24 cellular contexts compared by ENCODE assay signal in genomic region chr11:44742470-44742869, GRCh38.
"Had no signal": no experiment of that assay in that cellular context is flagged by ENCODE, and none has a peak within 500 bp of the region (broad histone marks: within the 10 kb centered on the region; RNA-seq: fewer than 3 reads in every experiment).

No MANE protein-coding gene starts in this region.

- H3K4me1 Mint-ChIP-seq: activated B cell treated with CpG ODN at 0.5 μM for 24 hours had no signal

- ATAC-seq: activated CD4-positive, alpha-beta T cell treated with anti-CD3 and anti-CD28 coated beads for 36 hours; activated T-helper 17 cell treated with anti-CD3 and anti-CD28 coated beads, Interleukin-2, amount 50 U/mL, for 72 hours; stimulated activated naive CD8-positive, alpha-beta T cell treated with anti-CD3 and anti-CD28 coated beads, Interleukin-15, Interleukin-2, amounts not matched to agents 100 U/mL and 50 U/mL, for 24 hours had no signal

- H3K27ac ChIP-seq: spleen, thyroid gland had no signal

- H3K9me3 Mint-ChIP-seq: activated B cell treated with CpG ODN at 0.5 μM for 24 hours; activated naive CD8-positive, alpha-beta T cell treated with anti-CD3 and anti-CD28 coated beads, Interleukin-2, amount 10 ng/mL, durations not matched to agents 7 days and 5 days; activated T-cell treated with anti-CD3 and anti-CD28 coated beads, Interleukin-2, amount 50 U/mL, for 24 hours; activated T-helper 17 cell treated with anti-CD3 and anti-CD28 coated beads, Interleukin-2, amount 50 U/mL, for 72 hours; nephron progenitor cell had no signal

- H3K9me3 ChIP-seq: spleen, thyroid gland had no signal

- H3K27me3 ChIP-seq: thyroid gland had no signal

- H3K27ac Mint-ChIP-seq: activated B cell treated with CpG ODN at 0.5 μM for 24 hours; activated CD4-positive, alpha-beta T cell treated with anti-CD3 and anti-CD28 coated beads for 36 hours; activated naive CD8-positive, alpha-beta T cell treated with anti-CD3 and anti-CD28 coated beads, Interleukin-2, amount 10 ng/mL, durations not matched to agents 7 days and 5 days; activated T-cell treated with anti-CD3 and anti-CD28 coated beads, Interleukin-2, amount 50 U/mL, for 24 hours had no signal

- H3K36me3 Mint-ChIP-seq: activated naive CD8-positive, alpha-beta T cell treated with anti-CD3 and anti-CD28 coated beads, Interleukin-2, amount 10 ng/mL, durations not matched to agents 7 days and 5 days had no signal

- H3K4me3 ChIP-seq: spleen, thyroid gland had no signal

- H3K4me3 Mint-ChIP-seq: activated B cell treated with CpG ODN at 0.5 μM for 24 hours; activated CD4-positive, alpha-beta T cell treated with anti-CD3 and anti-CD28 coated beads for 36 hours; activated naive CD8-positive, alpha-beta T cell treated with anti-CD3 and anti-CD28 coated beads, Interleukin-2, amount 10 ng/mL, durations not matched to agents 7 days and 5 days; activated T-cell treated with anti-CD3 and anti-CD28 coated beads, Interleukin-2, amount 50 U/mL, for 24 hours; activated T-helper 17 cell treated with anti-CD3 and anti-CD28 coated beads, Interleukin-2, amount 50 U/mL, for 72 hours; nephron progenitor cell had no signal

- DNase-seq: activated B cell treated with CpG ODN at 0.5 μM for 24 hours; activated CD4-positive, alpha-beta T cell treated with anti-CD3 and anti-CD28 coated beads for 36 hours; activated CD4-positive, alpha-beta T cell treated with anti-CD3 and anti-CD28 coated beads, Interleukin-2, amount 50 U/mL, for 4 hours; activated CD8-positive, alpha-beta memory T cell treated with anti-CD3 and anti-CD28 coated beads for 24 hours; activated CD8-positive, alpha-beta memory T cell treated with anti-CD3 and anti-CD28 coated beads, Interleukin-2, amount 50 U/mL, for 4 hours; activated naive CD4-positive, alpha-beta T cell; activated naive CD8-positive, alpha-beta T cell treated with anti-CD3 and anti-CD28 coated beads, Interleukin-2, amount 10 ng/mL, durations not matched to agents 7 days and 5 days; activated T-cell treated with anti-CD3 and anti-CD28 coated beads, Interleukin-2, amount 50 U/mL, for 24 hours; amniotic stem cell; effector CD4-positive, alpha-beta T cell; head of caudate nucleus; hypothalamus; nephron progenitor cell; occipital lobe; posterior cingulate gyrus; retina; spleen; stimulated activated CD4-positive, alpha-beta T cell treated with anti-CD3 and anti-CD28 coated beads, Interleukin-4, amount 100 ng/mL, for 1 hour; stimulated activated naive CD8-positive, alpha-beta T cell treated with anti-CD3 and anti-CD28 coated beads, Interleukin-15, Interleukin-2, amounts not matched to agents 100 U/mL and 50 U/mL, for 24 hours; substantia nigra; T-helper 1 cell; T1000; thyroid gland had no signal

- H3K27me3 Mint-ChIP-seq: activated CD4-positive, alpha-beta T cell treated with anti-CD3 and anti-CD28 coated beads for 36 hours; activated T-cell treated with anti-CD3 and anti-CD28 coated beads, Interleukin-2, amount 50 U/mL, for 24 hours; activated T-helper 17 cell treated with anti-CD3 and anti-CD28 coated beads, Interleukin-2, amount 50 U/mL, for 72 hours had no signal

- H3K36me3 ChIP-seq: spleen, thyroid gland had no signal
